Comparison of ENCODE assay signal across 9 cellular contexts in the genomic region with DNA sequence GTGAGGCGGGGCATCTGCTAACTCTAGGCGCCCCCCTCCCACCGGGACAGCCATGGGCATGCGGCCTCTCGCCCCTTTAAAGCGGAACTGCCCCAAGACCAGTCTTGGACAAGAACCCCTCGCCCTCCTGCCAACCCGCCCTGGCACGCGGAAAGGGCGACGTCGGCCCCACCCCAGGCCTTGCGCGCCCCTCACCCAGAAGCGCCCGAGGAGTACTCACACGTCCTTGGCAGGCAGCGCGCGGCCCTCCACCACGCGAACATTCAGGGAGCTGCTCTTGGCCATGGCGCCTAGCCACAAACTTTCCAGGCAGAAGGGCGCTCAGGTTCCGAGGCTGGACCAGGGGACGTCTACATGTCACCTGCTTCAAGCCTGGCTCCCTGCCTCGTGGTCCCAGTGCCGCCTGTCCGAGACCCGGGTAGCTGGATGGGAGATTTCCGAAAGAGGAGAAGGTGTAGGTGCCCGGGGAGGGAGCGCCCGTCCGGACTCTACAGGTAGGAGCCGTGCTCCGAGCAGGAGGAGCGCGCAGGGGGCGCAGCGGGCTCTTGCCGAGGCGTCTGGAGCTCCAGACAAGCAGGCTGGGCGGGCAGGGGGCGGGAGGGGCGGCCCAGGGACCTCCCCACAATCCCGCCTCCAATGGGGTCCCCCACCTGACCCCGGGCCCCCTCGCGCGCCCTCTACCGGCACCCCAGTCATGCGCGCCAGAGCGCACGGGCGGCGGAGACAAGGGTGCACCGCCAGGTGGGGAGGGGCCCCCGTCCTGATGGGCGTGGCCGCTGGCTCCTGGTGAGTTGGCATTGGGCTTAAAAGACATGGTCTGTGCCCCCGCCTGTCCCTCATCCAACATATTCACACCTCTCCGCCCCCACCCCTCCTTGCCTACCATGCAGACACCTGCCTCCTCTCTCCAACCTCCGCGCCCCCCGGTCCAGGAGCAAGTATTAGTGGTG. TPM values are rescaled to one million over a fixed set of nuclear protein-coding genes. Genes with fewer than 3 reads are reported as not detected.
DNase-seq lines count a peak whose midpoint lies in the region; ATAC-seq lines count a peak whose summit lies in the region.
"Had no signal": no experiment of that assay in that cellular context is flagged by ENCODE, and none has a peak within 500 bp of the region (broad histone marks: within the 10 kb centered on the region; RNA-seq: fewer than 3 reads in every experiment).

A gene with protein sequence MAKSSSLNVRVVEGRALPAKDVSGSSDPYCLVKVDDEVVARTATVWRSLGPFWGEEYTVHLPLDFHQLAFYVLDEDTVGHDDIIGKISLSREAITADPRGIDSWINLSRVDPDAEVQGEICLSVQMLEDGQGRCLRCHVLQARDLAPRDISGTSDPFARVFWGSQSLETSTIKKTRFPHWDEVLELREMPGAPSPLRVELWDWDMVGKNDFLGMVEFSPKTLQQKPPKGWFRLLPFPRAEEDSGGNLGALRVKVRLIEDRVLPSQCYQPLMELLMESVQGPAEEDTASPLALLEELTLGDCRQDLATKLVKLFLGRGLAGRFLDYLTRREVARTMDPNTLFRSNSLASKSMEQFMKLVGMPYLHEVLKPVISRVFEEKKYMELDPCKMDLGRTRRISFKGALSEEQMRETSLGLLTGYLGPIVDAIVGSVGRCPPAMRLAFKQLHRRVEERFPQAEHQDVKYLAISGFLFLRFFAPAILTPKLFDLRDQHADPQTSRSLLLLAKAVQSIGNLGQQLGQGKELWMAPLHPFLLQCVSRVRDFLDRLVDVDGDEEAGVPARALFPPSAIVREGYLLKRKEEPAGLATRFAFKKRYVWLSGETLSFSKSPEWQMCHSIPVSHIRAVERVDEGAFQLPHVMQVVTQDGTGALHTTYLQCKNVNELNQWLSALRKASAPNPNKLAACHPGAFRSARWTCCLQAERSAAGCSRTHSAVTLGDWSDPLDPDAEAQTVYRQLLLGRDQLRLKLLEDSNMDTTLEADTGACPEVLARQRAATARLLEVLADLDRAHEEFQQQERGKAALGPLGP (minus strand): TSS at position 584 of the 950 bp plus-strand sequence. CDS start 299 bp downstream, at position 285.

- DNase-seq in NCI-H187 (lab: John Stamatoyannopoulos, UW) (peak; percentile 35 to 66), NCI-H187 treated with DMSO at 0.1 percent for 48 hours (lab: John Stamatoyannopoulos, UW) (no peak), NCI-H510A (lab: John Stamatoyannopoulos, UW) (peak; percentile 90), sciatic nerve (ENCODE audit: low spot score) (no peak)
- peak; percentile 94 for DNase-seq in activated CD8-positive, alpha-beta memory T cell treated with anti-CD3 and anti-CD28 coated beads, Interleukin-2, amount 50 U/mL, for 48 hours

- intact Hi-C loops in sciatic nerve (cut with DNase I): no loop called here

- ATAC-seq in esophagus mucosa: peak; percentile 85
- ATAC-seq in sciatic nerve: peak; percentile 8
- ATAC-seq in GM21619 (IDR thresholded peaks at IDR 0.05; ENCODE audit: unreplicated experiment): no peak
- ATAC-seq in GM18519 (IDR thresholded peaks at IDR 0.05; ENCODE audit: low FRiP score, unreplicated experiment): no peak

RNA-seq across cellular contexts. Expression of the gene that starts here (rescaled TPM):
- 53.1 TPM for total RNA-seq in esophagus mucosa
- total RNA-seq in sciatic nerve: 8.6 TPM
- total RNA-seq: endothelial cell of umbilical vein had no signal

Comparison
In these comparisons a context has a peak if more than half of its experiments do, and no peak if none do; other contexts are left out.
1. DNase-seq: peak in NCI-H187 (2 of 2), NCI-H510A (single experiment) and activated CD8-positive, alpha-beta memory T cell treated with anti-CD3 and anti-CD28 coated beads, Interleukin-2, amount 50 U/mL, for 48 hours (single experiment); none in NCI-H187 treated with DMSO at 0.1 percent for 48 hours (single experiment) and sciatic nerve (single experiment).
2. ATAC-seq: peak in esophagus mucosa (single experiment) and sciatic nerve (single experiment); none in GM21619 (single experiment) and GM18519 (single experiment).